Comparison of ENCODE assay signal across 29 cellular contexts in the genomic region with DNA sequence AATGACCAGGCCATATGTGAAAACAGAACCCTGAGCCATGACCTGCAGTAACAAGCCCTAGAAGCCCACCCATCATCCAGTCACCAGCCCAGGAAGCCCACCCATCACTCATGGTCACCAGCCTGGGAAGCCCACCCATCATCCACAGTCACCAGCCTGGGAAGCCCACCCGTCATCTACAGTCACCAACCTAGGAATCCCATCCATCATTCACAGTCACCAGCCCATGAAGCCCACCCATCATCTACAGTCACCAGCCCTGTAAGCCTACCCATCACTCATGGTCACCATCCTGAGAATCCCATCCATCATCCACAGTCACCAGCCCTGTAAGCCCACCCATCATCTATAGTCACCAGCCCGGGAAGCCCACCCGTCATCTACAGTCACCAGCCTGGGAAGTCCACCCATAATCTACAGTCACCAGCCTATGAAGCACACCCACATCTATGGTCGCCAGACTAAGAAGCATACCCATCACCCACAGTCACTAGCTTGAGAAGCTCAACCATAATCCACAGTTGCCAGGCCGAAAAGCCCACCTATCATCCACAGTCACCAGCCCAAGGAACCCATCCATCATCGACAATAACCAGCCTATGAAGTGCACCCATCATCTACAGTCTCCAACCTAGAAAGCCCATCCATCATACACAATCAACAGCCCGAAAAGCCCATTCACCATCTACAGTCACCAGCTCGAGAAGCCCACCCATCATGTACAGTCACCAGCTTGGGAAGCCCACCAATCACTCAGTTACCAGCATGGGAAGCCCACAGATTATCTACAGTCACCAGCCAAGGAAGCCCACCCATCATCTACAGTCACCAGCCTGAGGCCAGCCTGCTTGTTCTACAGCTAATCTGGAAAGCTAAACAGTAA.
DNase-seq lines count a peak whose midpoint lies in the region; ATAC-seq and TF ChIP-seq lines count a peak whose summit lies in the region.
"Had no signal": no experiment of that assay in that cellular context is flagged by ENCODE, and none has a peak within 500 bp of the region (broad histone marks: within the 10 kb centered on the region; RNA-seq: fewer than 3 reads in every experiment).

No MANE protein-coding gene starts in this region.

- TF ChIP-seq CTCF in heart right ventricle (IDR thresholded peaks at IDR 0.05), result no peak
- TF ChIP-seq CTCF in esophagus muscularis mucosa (IDR thresholded peaks at IDR 0.05), result no peak
- no peak for TF ChIP-seq CTCF in vagina (IDR thresholded peaks at IDR 0.05)
- no peak for TF ChIP-seq CTCF in GM23338 (conservative IDR thresholded peaks at IDR 0.05; ENCODE audit: low read depth in 2 of 2)

- H3K27me3 Mint-ChIP-seq in GM23338 (ENCODE audit: insufficient read depth, low read depth, poor library complexity), result peaks cover 13% of the 10 kb centered on the region

- H3F3A ChIP-seq in GM23338 (replicated peaks; ENCODE audit: low read depth), result no peaks in the 10 kb centered on the region

- H3K4me1 Mint-ChIP-seq in GM23338, result no peaks in the 10 kb centered on the region
- H3K4me1 Mint-ChIP-seq: CD8-positive, alpha-beta memory T cell; immature natural killer cell; naive thymus-derived CD4-positive, alpha-beta T cell had no signal

- H3K9me3 Mint-ChIP-seq in GM23338, result peaks cover 4% of the 10 kb centered on the region; the same call in 1 of the 3 replicates
- H3K9me3 Mint-ChIP-seq: activated T-cell treated with anti-CD3 and anti-CD28 coated beads, Interleukin-2, amount 50 U/mL, for 4 hours; CD8-positive, alpha-beta memory T cell; effector memory CD8-positive, alpha-beta T cell; immature natural killer cell had no signal

- peak; percentile 20 for DNase-seq in Right ventricle myocardium inferior (ENCODE audit: missing footprints)
- no peak for DNase-seq in heart right ventricle
- peak; percentile 85 for DNase-seq in esophagus muscularis mucosa (ENCODE audit: extremely low spot score)
- peak; percentile 37 for DNase-seq in posterior vena cava (ENCODE audit: low spot score)
- peak; percentile 88 to 89 for DNase-seq in vagina (ENCODE audit: extremely low spot score in 2 of 2)
- DNase-seq in DMS53 (lab: John Stamatoyannopoulos, UW), result no peak
- DNase-seq in HuH-7.5 (ENCODE audit: low spot score), result no peak
- DNase-seq in GM23338 (ENCODE audit: low spot score), result no peak
- DNase-seq: ACHN; activated T-cell treated with anti-CD3 and anti-CD28 coated beads, Interleukin-2, amount 50 U/mL, for 4 hours; BE2C; brain microvascular endothelial cell; CD8-positive, alpha-beta memory T cell; effector memory CD8-positive, alpha-beta T cell; GOT3; hypothalamus; immature natural killer cell; Kasumi-1; left colon; NCI-H1436; NCI-H2081 treated with DMSO at 0.1 percent for 48 hours; NCI-H226; occipital lobe; retina had no signal

- 91% methylated on average over 8 of the region's 8 CpGs for WGBS in heart right ventricle, 2 donors
- WGBS in esophagus muscularis mucosa, result 93% methylated on average over 8 of the region's 8 CpGs

- H3K9me2 ChIP-seq in GM23338 (ENCODE audit: insufficient read depth), result 0 out of 2 replicates have a peak, but pooled peaks cover 3% of the 10 kb centered on the region

- ATAC-seq in Right ventricle myocardium inferior, result no peak
- no peak for ATAC-seq in heart right ventricle
- ATAC-seq in GM23338, result no peak
- ATAC-seq: activated CD4-positive, CD25-positive, alpha-beta regulatory T cell treated with anti-CD3 and anti-CD28 coated beads, Interleukin-2, amount 50 U/mL, for 24 hours; activated T-cell treated with anti-CD3 and anti-CD28 coated beads, Interleukin-2, amount 50 U/mL, for 4 hours; effector memory CD8-positive, alpha-beta T cell; left colon; naive thymus-derived CD4-positive, alpha-beta T cell; Panc1 had no signal

- H3K9me3 ChIP-seq in heart right ventricle (peaks cover 0 to 7% (median 0%) of the 10 kb centered on the region in 11 donors), esophagus muscularis mucosa (peaks cover 0 to 3% (median 1%) of the 10 kb centered on the region in 4 donors), vagina (no peaks in the 10 kb centered on the region)
- H3K9me3 ChIP-seq: BE2C, SJSA1 had no signal

- H3K4me3 ChIP-seq in heart right ventricle, result no peak overlapping the region
- no peak overlapping the region for H3K4me3 ChIP-seq in esophagus muscularis mucosa
- H3K4me3 ChIP-seq in vagina, result no peak overlapping the region
- H3K4me3 ChIP-seq in GM23338, result no peak overlapping the region
- H3K4me3 ChIP-seq: SJSA1 had no signal

- H3K27ac ChIP-seq in heart right ventricle (peak overlapping the region in 1 of 10 donors; percentile 20), esophagus muscularis mucosa (replicated peaks in 1 of 4) (peak overlapping the region in 2 of 4 donors; percentile 42 to 57), vagina (peak overlapping the region; percentile 80), GM23338 (ENCODE audit: low read depth) (no peak overlapping the region)
- H3K27ac ChIP-seq: brain microvascular endothelial cell, SJSA1 had no signal

- no peaks in the 10 kb centered on the region for H3K79me2 ChIP-seq in GM23338 (replicated peaks; ENCODE audit: insufficient read depth)

- H3K36me3 ChIP-seq in heart right ventricle (no peaks in the 10 kb centered on the region), esophagus muscularis mucosa (no peaks in the 10 kb centered on the region), vagina (no peaks in the 10 kb centered on the region), GM23338 (ENCODE audit: insufficient read depth) (no peaks in the 10 kb centered on the region)
- H3K36me3 ChIP-seq: BE2C, brain microvascular endothelial cell, SJSA1 had no signal

- H2AFZ ChIP-seq in GM23338, result no peak overlapping the region

- H3K4me1 ChIP-seq in heart right ventricle, result peaks cover 0 to 8% (median 0%) of the 10 kb centered on the region in 9 donors
- H3K4me1 ChIP-seq in esophagus muscularis mucosa, result peaks cover 2 to 18% (median 13%) of the 10 kb centered on the region in 4 donors
- peaks cover 33% of the 10 kb centered on the region for H3K4me1 ChIP-seq in vagina
- no peaks in the 10 kb centered on the region for H3K4me1 ChIP-seq in GM23338 (ENCODE audit: insufficient read depth)
- H3K4me1 ChIP-seq: BE2C, SJSA1 had no signal

- H3K4me2 ChIP-seq in GM23338, result no peak overlapping the region

- no peak overlapping the region for H3K4me3 Mint-ChIP-seq in GM23338
- H3K4me3 Mint-ChIP-seq: activated T-cell treated with anti-CD3 and anti-CD28 coated beads, Interleukin-2, amount 50 U/mL, for 4 hours; CD8-positive, alpha-beta memory T cell; effector memory CD8-positive, alpha-beta T cell; immature natural killer cell; mesothelial cell of epicardium; naive thymus-derived CD4-positive, alpha-beta T cell had no signal

- TF ChIP-seq POLR2A in esophagus muscularis mucosa (IDR thresholded peaks at IDR 0.05; ENCODE audit: low read depth), result no peak
- no peak for TF ChIP-seq POLR2A in vagina (IDR thresholded peaks at IDR 0.05)

- TF ChIP-seq EP300 in esophagus muscularis mucosa (IDR thresholded peaks at IDR 0.05), result no peak

- no peaks in the 10 kb centered on the region for H4K20me1 ChIP-seq in GM23338 (replicated peaks; ENCODE audit: insufficient read depth)

- H3K27me3 ChIP-seq in heart right ventricle (peaks cover 0 to 16% (median 0%) of the 10 kb centered on the region in 7 donors), esophagus muscularis mucosa (no peaks in the 10 kb centered on the region), vagina (no peaks in the 10 kb centered on the region), GM23338 (ENCODE audit: insufficient read depth) (no peaks in the 10 kb centered on the region)
- H3K27me3 ChIP-seq: brain microvascular endothelial cell, SJSA1 had no signal

- no peaks in the 10 kb centered on the region for H3K36me3 Mint-ChIP-seq in GM23338 (ENCODE audit: low read depth)
- H3K36me3 Mint-ChIP-seq: CD8-positive, alpha-beta memory T cell; immature natural killer cell; mesothelial cell of epicardium; naive thymus-derived CD4-positive, alpha-beta T cell had no signal

- H3K27ac Mint-ChIP-seq in GM23338, result no peak overlapping the region
- H3K27ac Mint-ChIP-seq: CD8-positive, alpha-beta memory T cell; effector memory CD8-positive, alpha-beta T cell; immature natural killer cell; mesothelial cell of epicardium; naive thymus-derived CD4-positive, alpha-beta T cell had no signal

- intact Hi-C loops in Right ventricle myocardium inferior (cut with DNase I) (no loop called here), heart right ventricle (cut with DNase I) (loop anchor here in 1 of 10 donors (10.0 kb wide), 1 partner anchor 155 kb away; no protein-coding TSS in a partner anchor), esophagus muscularis mucosa (cut with DNase I) (loop anchor here (10.0 kb wide), 2 partner anchors 95 to 575 kb away; a partner anchor contains a TSS), posterior vena cava (cut with DNase I) (loop anchor here (5.0 to 10.0 kb wide), 2 partner anchors 225 to 1448 kb away; no protein-coding TSS in a partner anchor), vagina (cut with DNase I) (loop anchor here (2.0 to 5.0 kb wide), 2 partner anchors 92 to 213 kb away; a partner anchor contains a TSS)

TF ChIP-seq in GM23338, 12 proteins besides CTCF, POLR2A, EP300 and RAD21 (continues in another document):
- TF ChIP-seq, protein P1, sequence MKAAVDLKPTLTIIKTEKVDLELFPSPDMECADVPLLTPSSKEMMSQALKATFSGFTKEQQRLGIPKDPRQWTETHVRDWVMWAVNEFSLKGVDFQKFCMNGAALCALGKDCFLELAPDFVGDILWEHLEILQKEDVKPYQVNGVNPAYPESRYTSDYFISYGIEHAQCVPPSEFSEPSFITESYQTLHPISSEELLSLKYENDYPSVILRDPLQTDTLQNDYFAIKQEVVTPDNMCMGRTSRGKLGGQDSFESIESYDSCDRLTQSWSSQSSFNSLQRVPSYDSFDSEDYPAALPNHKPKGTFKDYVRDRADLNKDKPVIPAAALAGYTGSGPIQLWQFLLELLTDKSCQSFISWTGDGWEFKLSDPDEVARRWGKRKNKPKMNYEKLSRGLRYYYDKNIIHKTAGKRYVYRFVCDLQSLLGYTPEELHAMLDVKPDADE (IDR thresholded peaks at IDR 0.05), result no peak

Comparison
In these comparisons a context has a peak if more than half of its experiments do, and no peak if none do; other contexts are left out.
1. DNase-seq: peak in Right ventricle myocardium inferior (single experiment), esophagus muscularis mucosa (single experiment), posterior vena cava (single experiment) and vagina (2 of 2); none in heart right ventricle (0 of 2), DMS53 (single experiment), HuH-7.5 (single experiment) and GM23338 (single experiment).